Comparison of ENCODE assay signal across 15 cellular contexts in genomic region chr12:54014315-54015209, GRCh38. TPM values are rescaled to one million over a fixed set of nuclear protein-coding genes. Genes with fewer than 3 reads are reported as not detected.
DNase-seq lines count a peak whose midpoint lies in the region; ATAC-seq, FAIRE-seq and TF ChIP-seq lines count a peak whose summit lies in the region.
"Had no signal": no experiment of that assay in that cellular context is flagged by ENCODE, and none has a peak within 500 bp of the region (broad histone marks: within the 10 kb centered on the region; RNA-seq: fewer than 3 reads in every experiment).

No MANE protein-coding gene starts in this region.

- no peak overlapping the region for H3K4me3 Mint-ChIP-seq in activated CD4-positive, alpha-beta T cell treated with anti-CD3 and anti-CD28 coated beads, Interleukin-2, amount 10 ng/mL, durations not matched to agents 7 days and 5 days
- H3K4me3 Mint-ChIP-seq in activated B cell treated with CpG ODN at 0.5 μM for 24 hours, result no peak overlapping the region
- H3K4me3 Mint-ChIP-seq in stimulated activated effector memory CD8-positive, alpha-beta T cell treated with anti-CD3 and anti-CD28 coated beads, Interleukin-12 subunit alpha, Interleukin-12 subunit beta, amount 100 ng/mL, for 72 hours, result peak overlapping the region; percentile 39

- CTCF ChIA-PET in activated CD4-positive, alpha-beta T cell treated with anti-CD3 and anti-CD28 coated beads, Interleukin-2, amount 10 ng/mL, durations not matched to agents 7 days and 5 days (lab: Charles Lee), result interaction anchor here (0.7 to 1.5 kb wide), 6 partner anchors 9 to 192 kb away, joined by 3 to 4 read pairs (median 4); partner anchors contain the start of gene HOXC5
- CTCF ChIA-PET in activated B cell treated with CpG ODN at 0.5 μM for 24 hours (lab: Charles Lee), result interaction anchor here (0.8 to 2.0 kb wide), 3 partner anchors 17 to 193 kb away, joined by 3 to 6 read pairs (median 3); no protein-coding TSS in a partner anchor

- peaks cover 25% of the 10 kb centered on the region for H3K4me1 Mint-ChIP-seq in activated CD4-positive, alpha-beta T cell treated with anti-CD3 and anti-CD28 coated beads, Interleukin-2, amount 10 ng/mL, durations not matched to agents 7 days and 5 days
- H3K4me1 Mint-ChIP-seq in activated B cell treated with CpG ODN at 0.5 μM for 24 hours, result peaks cover 31% of the 10 kb centered on the region
- peaks cover 47% of the 10 kb centered on the region for H3K4me1 Mint-ChIP-seq in stimulated activated effector memory CD8-positive, alpha-beta T cell treated with anti-CD3 and anti-CD28 coated beads, Interleukin-12 subunit alpha, Interleukin-12 subunit beta, amount 100 ng/mL, for 72 hours

- intact Hi-C loops in activated B cell treated with CpG ODN at 0.5 μM for 24 hours (cut with micrococcal nuclease), result loop anchor here (2.0 kb wide), 1 partner anchor 18 kb away; no protein-coding TSS in a partner anchor
- intact Hi-C loops in kidney (cut with DNase I), result loop anchor here (5.0 kb wide), 1 partner anchor 183 kb away; no protein-coding TSS in a partner anchor
- intact Hi-C loops in thyroid gland (cut with DNase I), result no loop called here

- H3K36me3 Mint-ChIP-seq in activated CD4-positive, alpha-beta T cell treated with anti-CD3 and anti-CD28 coated beads, Interleukin-2, amount 10 ng/mL, durations not matched to agents 7 days and 5 days (ENCODE audit: low read depth), result peaks cover 2% of the 10 kb centered on the region
- H3K36me3 Mint-ChIP-seq in activated B cell treated with CpG ODN at 0.5 μM for 24 hours (ENCODE audit: low read depth), result no peaks in the 10 kb centered on the region
- H3K36me3 Mint-ChIP-seq in stimulated activated effector memory CD8-positive, alpha-beta T cell treated with anti-CD3 and anti-CD28 coated beads, Interleukin-12 subunit alpha, Interleukin-12 subunit beta, amount 100 ng/mL, for 72 hours, result peaks cover 6% of the 10 kb centered on the region

- no peaks in the 10 kb centered on the region for H3K9me3 Mint-ChIP-seq in activated CD4-positive, alpha-beta T cell treated with anti-CD3 and anti-CD28 coated beads, Interleukin-2, amount 10 ng/mL, durations not matched to agents 7 days and 5 days
- H3K9me3 Mint-ChIP-seq in activated B cell treated with CpG ODN at 0.5 μM for 24 hours, result no peaks in the 10 kb centered on the region
- no peaks in the 10 kb centered on the region for H3K9me3 Mint-ChIP-seq in stimulated activated effector memory CD8-positive, alpha-beta T cell treated with anti-CD3 and anti-CD28 coated beads, Interleukin-12 subunit alpha, Interleukin-12 subunit beta, amount 100 ng/mL, for 72 hours

- no peak for ATAC-seq in activated B cell treated with CpG ODN at 0.5 μM for 24 hours (ENCODE audit: low read depth)
- ATAC-seq in stimulated activated effector memory CD8-positive, alpha-beta T cell treated with anti-CD3 and anti-CD28 coated beads, Interleukin-12 subunit alpha, Interleukin-12 subunit beta, amount 100 ng/mL, for 72 hours, result no peak

- H3K4me3 ChIP-seq in kidney (ENCODE audit: low read length in 2 of 2) (peak overlapping the region in 1 of 2 donors; percentile 51), thyroid gland (replicated peaks in 1 of 3) (no peak overlapping the region)
- H3K4me3 ChIP-seq: transverse colon had no signal

- H3K9me3 ChIP-seq in kidney (ENCODE audit: control insufficient read depth in 1 of 2, low read length in 2 of 2) (no peaks in the 10 kb centered on the region), thyroid gland (no peaks in the 10 kb centered on the region)
- H3K9me3 ChIP-seq: transverse colon had no signal

- POLR2A ChIA-PET in activated CD4-positive, alpha-beta T cell treated with anti-CD3 and anti-CD28 coated beads, Interleukin-2, amount 10 ng/mL, durations not matched to agents 7 days and 5 days (lab: Charles Lee), result interaction anchor here (0.6 kb wide), 1 partner anchor 34 kb away, joined by 3 read pairs; no protein-coding TSS in a partner anchor
- POLR2A ChIA-PET in activated B cell treated with CpG ODN at 0.5 μM for 24 hours (lab: Charles Lee), result no interaction called here

- peaks cover 10 to 20% of the 10 kb centered on the region in 2 donors for H3K4me1 ChIP-seq in kidney (ENCODE audit: control insufficient read depth in 1 of 2, insufficient read depth in 1 of 2, low read depth in 1 of 2, low read length in 2 of 2)
- H3K4me1 ChIP-seq in thyroid gland, result peaks cover 6 to 26% of the 10 kb centered on the region in 2 donors

- H3K9ac ChIP-seq in kidney (ENCODE audit: low read length in 2 of 2), result peak overlapping the region in 1 of 2 donors; percentile 13

- H3K27ac Mint-ChIP-seq in activated CD4-positive, alpha-beta T cell treated with anti-CD3 and anti-CD28 coated beads, Interleukin-2, amount 10 ng/mL, durations not matched to agents 7 days and 5 days, result peak overlapping the region; percentile 46
- peak overlapping the region; percentile 50 for H3K27ac Mint-ChIP-seq in activated B cell treated with CpG ODN at 0.5 μM for 24 hours
- H3K27ac Mint-ChIP-seq in stimulated activated effector memory CD8-positive, alpha-beta T cell treated with anti-CD3 and anti-CD28 coated beads, Interleukin-12 subunit alpha, Interleukin-12 subunit beta, amount 100 ng/mL, for 72 hours, result no peak overlapping the region

- WGBS in thyroid gland, 2 donors, result 10 to 17% methylated on average over 40 to 41 of the region's 41 CpGs

- no peaks in the 10 kb centered on the region for H3K36me3 ChIP-seq in kidney (ENCODE audit: control insufficient read depth in 1 of 2, insufficient read depth in 2 of 2, low read length in 2 of 2)
- no peaks in the 10 kb centered on the region for H3K36me3 ChIP-seq in thyroid gland
- H3K36me3 ChIP-seq: transverse colon had no signal

- peaks cover 84% of the 10 kb centered on the region for H3K27me3 Mint-ChIP-seq in activated CD4-positive, alpha-beta T cell treated with anti-CD3 and anti-CD28 coated beads, Interleukin-2, amount 10 ng/mL, durations not matched to agents 7 days and 5 days
- peaks cover 63% of the 10 kb centered on the region for H3K27me3 Mint-ChIP-seq in activated B cell treated with CpG ODN at 0.5 μM for 24 hours

- no peak for DNase-seq in activated CD4-positive, alpha-beta T cell treated with anti-CD3 and anti-CD28 coated beads, Interleukin-2, amount 10 ng/mL, durations not matched to agents 7 days and 5 days
- DNase-seq in activated CD4-positive, alpha-beta T cell treated with anti-CD3 and anti-CD28 coated beads for 48 hours, result no peak
- DNase-seq in activated B cell treated with CpG ODN at 0.5 μM for 24 hours, result no peak
- peak; percentile 71 for DNase-seq in kidney
- DNase-seq in stimulated activated effector memory CD8-positive, alpha-beta T cell treated with anti-CD3 and anti-CD28 coated beads, Interleukin-12 subunit alpha, Interleukin-12 subunit beta, amount 100 ng/mL, for 72 hours (ENCODE audit: low spot score in 2 of 2), result no peak
- DNase-seq in stimulated activated CD4-positive, alpha-beta T cell treated with anti-CD3 and anti-CD28 coated beads, Interleukin-4, amount 100 ng/mL, for 4 hours, result no peak
- DNase-seq in NCI-H526 treated with DMSO at 0.1 percent for 48 hours (lab: John Stamatoyannopoulos, UW), result no peak
- DNase-seq in thyroid gland, result no peak
- DNase-seq: activated CD4-positive, alpha-beta T cell treated with anti-CD3 and anti-CD28 coated beads, Interleukin-2, amount 50 U/mL, for 48 hours; head of caudate nucleus; NCI-H1092; small intestine; transverse colon had no signal

- H3K27me3 ChIP-seq in thyroid gland, result peaks cover 72% of the 10 kb centered on the region

- no peak for FAIRE-seq in kidney (lab: Jason Lieb, UNC)
- FAIRE-seq: endometrium, small intestine had no signal

- no peak for TF ChIP-seq POLR2A in thyroid gland (IDR thresholded peaks at IDR 0.05)

- no peak for TF ChIP-seq CTCF in activated B cell treated with CpG ODN at 0.5 μM for 24 hours (IDR thresholded peaks at IDR 0.05)
- TF ChIP-seq CTCF in kidney (IDR thresholded peaks at IDR 0.05; ENCODE audit: borderline replicate concordance, extremely low read depth, insufficient read depth), result no peak
- no peak for TF ChIP-seq CTCF in thyroid gland (IDR thresholded peaks at IDR 0.05)

- H3K27ac ChIP-seq in kidney (ENCODE audit: low read depth in 2 of 2, low read length in 2 of 2) (peak overlapping the region; percentile 57 to 90), thyroid gland (no peak overlapping the region)
- H3K27ac ChIP-seq: transverse colon had no signal

RNA-seq across cellular contexts. Expression of gene HOXC8, which starts 5.8 kb away (rescaled TPM):
- not detected for total RNA-seq in activated CD4-positive, alpha-beta T cell treated with anti-CD3 and anti-CD28 coated beads, Interleukin-2, amount 10 ng/mL, durations not matched to agents 7 days and 5 days
- total RNA-seq in activated B cell treated with CpG ODN at 0.5 μM for 24 hours, result not detected in 2 replicates
- 9.0 TPM for total RNA-seq in kidney
- 2.1 TPM for polyA plus RNA-seq in kidney (ENCODE audit: insufficient read depth, low read depth, low replicate concordance)
- not detected for total RNA-seq in thyroid gland
- total RNA-seq: T-helper 1 cell treated with Interleukin-12 subunit alpha and Interleukin-12 subunit beta and Interleukin-4 antibody, amounts not matched to agents 30 ng/mL and 1 ng/mL, for 36 hours; transverse colon had no signal

RNA-seq across cellular contexts. Expression of gene HOXC6, which starts 13.7 kb away (rescaled TPM):
- total RNA-seq in activated CD4-positive, alpha-beta T cell treated with anti-CD3 and anti-CD28 coated beads, Interleukin-2, amount 10 ng/mL, durations not matched to agents 7 days and 5 days, result not detected
- total RNA-seq in activated B cell treated with CpG ODN at 0.5 μM for 24 hours (not detected in 2 replicates), kidney (22.0 TPM), thyroid gland (not detected)
- polyA plus RNA-seq in kidney (ENCODE audit: insufficient read depth, low read depth, low replicate concordance), result 11.4 TPM
- total RNA-seq: T-helper 1 cell treated with Interleukin-12 subunit alpha and Interleukin-12 subunit beta and Interleukin-4 antibody, amounts not matched to agents 30 ng/mL and 1 ng/mL, for 36 hours had no signal

RNA-seq across cellular contexts. Expression of gene HOXC9, which starts 14.6 kb away (rescaled TPM):
- not detected for total RNA-seq in activated CD4-positive, alpha-beta T cell treated with anti-CD3 and anti-CD28 coated beads, Interleukin-2, amount 10 ng/mL, durations not matched to agents 7 days and 5 days
- total RNA-seq in activated B cell treated with CpG ODN at 0.5 μM for 24 hours, result not detected in 2 replicates
- total RNA-seq in kidney, result 16.5 TPM
- 11.7 TPM for polyA plus RNA-seq in kidney (ENCODE audit: insufficient read depth, low read depth, low replicate concordance)
- total RNA-seq in thyroid gland, result under 1 TPM in 2 of 4 donors, not detected in 2; 0.22 to 0.27 TPM
- total RNA-seq: T-helper 1 cell treated with Interleukin-12 subunit alpha and Interleukin-12 subunit beta and Interleukin-4 antibody, amounts not matched to agents 30 ng/mL and 1 ng/mL, for 36 hours; transverse colon had no signal
- polyA plus RNA-seq: small intestine had no signal

RNA-seq across cellular contexts. Expression of gene HOXC5, which starts 18.3 kb away (rescaled TPM):
- not detected for total RNA-seq in activated CD4-positive, alpha-beta T cell treated with anti-CD3 and anti-CD28 coated beads, Interleukin-2, amount 10 ng/mL, durations not matched to agents 7 days and 5 days
- not detected in 2 replicates for total RNA-seq in activated B cell treated with CpG ODN at 0.5 μM for 24 hours
- total RNA-seq in kidney, result 4.8 TPM
- 0.24 TPM for polyA plus RNA-seq in kidney (ENCODE audit: insufficient read depth, low read depth, low replicate concordance)
- under 1 TPM in 1 of 4 donors, not detected in 3; 0.27 TPM for total RNA-seq in thyroid gland
- total RNA-seq: T-helper 1 cell treated with Interleukin-12 subunit alpha and Interleukin-12 subunit beta and Interleukin-4 antibody, amounts not matched to agents 30 ng/mL and 1 ng/mL, for 36 hours had no signal

RNA-seq across cellular contexts. Expression of gene HOXC10, which starts 29.6 kb away (rescaled TPM):
- not detected for total RNA-seq in activated CD4-positive, alpha-beta T cell treated with anti-CD3 and anti-CD28 coated beads, Interleukin-2, amount 10 ng/mL, durations not matched to agents 7 days and 5 days
- total RNA-seq in activated B cell treated with CpG ODN at 0.5 μM for 24 hours, result not detected in 2 replicates
- total RNA-seq in kidney, result 50.7 TPM
- 49.7 TPM for polyA plus RNA-seq in kidney (ENCODE audit: insufficient read depth, low read depth, low replicate concordance)
- not detected for total RNA-seq in thyroid gland
- total RNA-seq: T-helper 1 cell treated with Interleukin-12 subunit alpha and Interleukin-12 subunit beta and Interleukin-4 antibody, amounts not matched to agents 30 ng/mL and 1 ng/mL, for 36 hours; transverse colon had no signal
- polyA plus RNA-seq: small intestine had no signal

Comparison
In these comparisons a context has a peak if more than half of its experiments do, and no peak if none do; other contexts are left out.
1. H3K27ac ChIP-seq: peak in kidney (2 of 2); none in thyroid gland (0 of 3).
2. RNA of gene HOXC6, which starts 13.7 kb away (total RNA-seq): 22.0 TPM in kidney (single experiment); not detected in activated CD4-positive, alpha-beta T cell treated with anti-CD3 and anti-CD28 coated beads, Interleukin-2, amount 10 ng/mL, durations not matched to agents 7 days and 5 days, not detected in activated B cell treated with CpG ODN at 0.5 μM for 24 hours and not detected in thyroid gland; every median in the first group is over 10 times any median in the second.
3. RNA of gene HOXC9, which starts 14.6 kb away (total RNA-seq): 16.5 TPM in kidney (single experiment); 0.22 to 0.27 TPM in thyroid gland, not detected in activated CD4-positive, alpha-beta T cell treated with anti-CD3 and anti-CD28 coated beads, Interleukin-2, amount 10 ng/mL, durations not matched to agents 7 days and 5 days and not detected in activated B cell treated with CpG ODN at 0.5 μM for 24 hours; every median in the first group is over 10 times any median in the second.